ENCODE assay signal across 14 cellular contexts in the genomic region with DNA sequence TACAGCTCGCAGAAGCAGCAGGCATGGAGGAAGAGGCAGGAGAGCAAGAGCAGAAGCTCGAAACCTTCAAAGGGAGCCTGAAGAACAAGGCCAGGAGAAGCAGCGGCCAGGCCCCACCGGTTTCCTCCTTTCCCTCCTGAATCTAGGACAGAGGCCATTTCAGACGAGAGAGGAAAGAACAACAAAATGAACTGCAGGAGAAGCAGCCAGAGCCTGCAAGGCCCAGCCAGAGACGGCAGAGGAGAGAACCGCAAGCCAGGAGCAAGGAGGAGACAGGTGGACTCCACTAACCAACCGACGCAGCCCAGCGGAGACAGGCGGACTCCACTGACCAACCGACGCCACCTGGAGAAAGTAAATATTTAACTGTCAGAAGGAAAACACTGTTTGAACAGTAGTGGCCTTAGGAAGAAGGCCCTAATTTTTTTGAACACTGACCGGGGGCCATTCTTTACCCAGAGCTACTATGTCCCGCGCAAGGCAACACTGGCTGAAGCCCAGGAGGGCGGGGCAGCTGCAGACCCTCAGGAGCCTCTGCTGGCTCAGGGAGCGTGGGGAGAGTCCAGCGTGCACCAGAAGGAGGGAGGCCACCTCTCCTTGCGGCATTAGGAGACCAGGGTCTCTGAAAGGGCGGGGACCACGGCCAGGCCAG.
A peak's percentile ranks its signal among the peaks of the same experiment; 100 is the strongest.
DNase-seq lines count a peak whose midpoint lies in the region; ATAC-seq and TF ChIP-seq lines count a peak whose summit lies in the region.
"Had no signal": no experiment of that assay in that cellular context is flagged by ENCODE, and none has a peak within 500 bp of the region (broad histone marks: within the 10 kb centered on the region; RNA-seq: fewer than 3 reads in every experiment).

No MANE protein-coding gene starts in this region.

- peak overlapping the region; percentile 76 for H2BK15ac ChIP-seq in neuronal stem cell (ENCODE audit: low read length)

- no peak overlapping the region for H3K4me2 ChIP-seq in neuronal stem cell (ENCODE audit: insufficient read depth, low read length, poor library complexity, severe bottlenecking)
- no peak overlapping the region for H3K4me2 ChIP-seq in osteoblast (ENCODE audit: insufficient read depth, low read length)

- no peaks in the 10 kb centered on the region for H3K9me3 Mint-ChIP-seq in activated CD4-positive, alpha-beta T cell treated with anti-CD3 and anti-CD28 coated beads for 36 hours (ENCODE audit: low read depth)

- no peak overlapping the region for H4K91ac ChIP-seq in neuronal stem cell (ENCODE audit: low read depth, low read length, poor library complexity)

- H3K4me1 ChIP-seq in neuronal stem cell (ENCODE audit: control insufficient read depth in 2 of 2, insufficient read depth in 1 of 2, low read depth in 1 of 2, low read length in 2 of 2) (peaks cover 7 to 30% of the 10 kb centered on the region in 2 donors), osteoblast (ENCODE audit: insufficient read depth, low read length) (no peaks in the 10 kb centered on the region)

- TF ChIP-seq CTCF in coronary artery (IDR thresholded peaks at IDR 0.05) = no peak
- TF ChIP-seq CTCF in osteoblast (IDR thresholded peaks at IDR 0.05; ENCODE audit: extremely low read depth, low read depth, low read length) = no peak

- no peak overlapping the region for H2BK5ac ChIP-seq in neuronal stem cell (ENCODE audit: low read length)

- intact Hi-C loops in activated CD4-positive, alpha-beta T cell treated with anti-CD3 and anti-CD28 coated beads for 36 hours (cut with DNase I, micrococcal nuclease) = no loop called here

- POLR2A ChIA-PET in activated CD4-positive, alpha-beta T cell treated with anti-CD3 and anti-CD28 coated beads for 36 hours (lab: Charles Lee) = no interaction called here

- no CpG with 5 or more reads among the region's 22 CpGs for WGBS in neuronal stem cell (ENCODE audit: extremely low coverage in 2 of 2, insufficient read length in 2 of 2, insufficient replicate concordance in 1 of 2), 2 donors

- H3K27ac ChIP-seq in coronary artery (no peak overlapping the region), neuronal stem cell (replicated peaks; ENCODE audit: low read length) (no peak overlapping the region), osteoblast (ENCODE audit: low read depth, low read length) (no peak overlapping the region)

- H3K36me3 Mint-ChIP-seq in activated CD4-positive, alpha-beta T cell treated with anti-CD3 and anti-CD28 coated beads for 36 hours (ENCODE audit: low read depth) = no peaks in the 10 kb centered on the region

- no peak overlapping the region for H3K4me3 Mint-ChIP-seq in activated CD4-positive, alpha-beta T cell treated with anti-CD3 and anti-CD28 coated beads for 36 hours
- H3K4me3 Mint-ChIP-seq: stimulated activated naive B cell treated with anti-CD40 and anti-IgM and Interleukin-4, amounts not matched to agents 10 μg/mL and 1 μg/mL and 100 μg/mL, for 72 hours had no signal

- no peaks in the 10 kb centered on the region for H3K27me3 Mint-ChIP-seq in activated CD4-positive, alpha-beta T cell treated with anti-CD3 and anti-CD28 coated beads for 36 hours

- no peaks in the 10 kb centered on the region for H3K79me2 ChIP-seq in osteoblast (ENCODE audit: insufficient read depth, low read length)

- ATAC-seq in activated CD4-positive, alpha-beta T cell treated with anti-CD3 and anti-CD28 coated beads for 36 hours = no peak
- ATAC-seq in GM21423 (IDR thresholded peaks at IDR 0.05; ENCODE audit: unreplicated experiment) = no peak
- ATAC-seq in GM21447 (IDR thresholded peaks at IDR 0.05; ENCODE audit: unreplicated experiment) = no peak
- ATAC-seq: stimulated activated naive B cell treated with anti-CD40 and anti-IgM and Interleukin-4, amounts not matched to agents 10 μg/mL and 1 μg/mL and 100 μg/mL, for 72 hours had no signal

- peak overlapping the region; percentile 58 for H3K18ac ChIP-seq in neuronal stem cell (ENCODE audit: low read length)

- H3K9ac ChIP-seq in neuronal stem cell (ENCODE audit: low read depth, low read length, poor library complexity) = no peak overlapping the region

- no peak overlapping the region for H3K14ac ChIP-seq in neuronal stem cell (ENCODE audit: low read length)

- CTCF ChIA-PET in activated CD4-positive, alpha-beta T cell treated with anti-CD3 and anti-CD28 coated beads for 36 hours (lab: Charles Lee) = interaction anchor here (0.7 kb wide), 1 partner anchor 12 kb away, joined by 4 read pairs; no protein-coding TSS in a partner anchor

- DNase-seq in COR-L47 (lab: John Stamatoyannopoulos, UW) (peak; percentile 84), NCI-H2029 treated with DMSO at 0.1 percent for 48 hours (lab: John Stamatoyannopoulos, UW) (peak; percentile 57), coronary artery (ENCODE audit: low spot score) (peak; percentile 61), neuronal stem cell (ENCODE audit: low spot score) (no peak), osteoblast (ENCODE audit: insufficient read length, low spot score, missing footprints) (no peak)
- no peak for DNase-seq in activated CD4-positive, alpha-beta T cell treated with anti-CD3 and anti-CD28 coated beads for 36 hours
- DNase-seq: activated CD4-positive, CD25-positive, alpha-beta regulatory T cell; GDM1; NCI-H1694 treated with DMSO at 0.1 percent for 48 hours; NCI-H524 treated with DMSO at 0.1 percent for 48 hours; stimulated activated naive B cell treated with anti-CD40 and anti-IgM and Interleukin-4, amounts not matched to agents 10 μg/mL and 1 μg/mL and 100 μg/mL, for 72 hours had no signal

- no peak overlapping the region for H3K23ac ChIP-seq in neuronal stem cell (ENCODE audit: low read depth, low read length, poor library complexity)

- H2BK120ac ChIP-seq in neuronal stem cell (ENCODE audit: low read depth, low read length) = peak overlapping the region; percentile 82

- H2AK5ac ChIP-seq in neuronal stem cell (ENCODE audit: low read depth, low read length) = peak overlapping the region; percentile 30

- H3K4me3 ChIP-seq in coronary artery (no peak overlapping the region), neuronal stem cell (ENCODE audit: low read length in 2 of 2) (no peak overlapping the region), osteoblast (ENCODE audit: insufficient read depth, low read length) (no peak overlapping the region)

- no peak overlapping the region for H3K4ac ChIP-seq in neuronal stem cell (ENCODE audit: low read length)

- H4K20me1 ChIP-seq in osteoblast (ENCODE audit: insufficient read depth, low read length) = no peaks in the 10 kb centered on the region

- H2BK12ac ChIP-seq in neuronal stem cell (ENCODE audit: low read length) = no peak overlapping the region

- H3K27ac Mint-ChIP-seq in activated CD4-positive, alpha-beta T cell treated with anti-CD3 and anti-CD28 coated beads for 36 hours = no peak overlapping the region
- H3K27ac Mint-ChIP-seq: activated T-helper 2 cell treated with anti-CD3 and anti-CD28 coated beads, Interferon-gamma antibody, Interleukin-2, Interleukin-4, amounts not matched to agents 10 μg/mL and 5 μg/mL and 100 μg/mL, durations not matched to agents 14 hours and 24 hours and 36 hours; stimulated activated naive B cell treated with anti-CD40 and anti-IgM and Interleukin-4, amounts not matched to agents 10 μg/mL and 1 μg/mL and 100 μg/mL, for 72 hours had no signal

- H2AFZ ChIP-seq in neuronal stem cell (ENCODE audit: low read length) (no peak overlapping the region), osteoblast (ENCODE audit: low read length) (no peak overlapping the region)

- no peaks in the 10 kb centered on the region for H3K4me1 Mint-ChIP-seq in activated CD4-positive, alpha-beta T cell treated with anti-CD3 and anti-CD28 coated beads for 36 hours
- H3K4me1 Mint-ChIP-seq: stimulated activated naive B cell treated with anti-CD40 and anti-IgM and Interleukin-4, amounts not matched to agents 10 μg/mL and 1 μg/mL and 100 μg/mL, for 72 hours had no signal

- H3K79me1 ChIP-seq in neuronal stem cell (ENCODE audit: low read depth, low read length) = no peaks in the 10 kb centered on the region

- H3K27me3 ChIP-seq in neuronal stem cell (ENCODE audit: control insufficient read depth in 3 of 3, insufficient read depth in 3 of 3, low read depth in 1 of 3, low read length in 3 of 3) = peaks cover 0 to 26% (median 2%) of the 10 kb centered on the region in 3 experiments
- no peaks in the 10 kb centered on the region for H3K27me3 ChIP-seq in osteoblast (ENCODE audit: insufficient read depth, low read length)

- no peak overlapping the region for H4K8ac ChIP-seq in neuronal stem cell (ENCODE audit: low read depth, low read length)

- no peaks in the 10 kb centered on the region for H3K36me3 ChIP-seq in neuronal stem cell (replicated peaks in 1 of 2; ENCODE audit: control insufficient read depth in 2 of 2, insufficient read depth in 2 of 2, low read length in 2 of 2)
- H3K36me3 ChIP-seq in osteoblast (ENCODE audit: insufficient read depth, low read length) = no peaks in the 10 kb centered on the region

- H3K9me3 ChIP-seq in neuronal stem cell (replicated peaks in 1 of 2; ENCODE audit: control insufficient read depth in 2 of 2, insufficient read depth in 1 of 2, low read depth in 1 of 2, low read length in 2 of 2) = peaks cover 3 to 4% of the 10 kb centered on the region in 2 donors
- no peaks in the 10 kb centered on the region for H3K9me3 ChIP-seq in osteoblast (ENCODE audit: low read depth, low read length)

Comparison
In these comparisons a context has a peak if more than half of its experiments do, and no peak if none do; other contexts are left out.
1. DNase-seq: peak in COR-L47 (single experiment), NCI-H2029 treated with DMSO at 0.1 percent for 48 hours (single experiment) and coronary artery (single experiment); none in neuronal stem cell (single experiment), activated CD4-positive, alpha-beta T cell treated with anti-CD3 and anti-CD28 coated beads for 36 hours (single experiment) and osteoblast (single experiment).